ENCODE assay signal across 8 cellular contexts in genomic region chr7:139358541-139359365, GRCh38. TPM values are rescaled to one million over a fixed set of nuclear protein-coding genes. Genes with fewer than 3 reads are reported as not detected.
DNase-seq lines count a peak whose midpoint lies in the region; ATAC-seq and TF ChIP-seq lines count a peak whose summit lies in the region.

No MANE protein-coding gene starts in this region.

- H4K20me1 ChIP-seq in mammary epithelial cell (ENCODE audit: insufficient read depth, low read length) = no peaks in the 10 kb centered on the region

- H3K27ac ChIP-seq in mammary epithelial cell (ENCODE audit: insufficient read depth, low read depth, low read length) = peak overlapping the region; percentile 87

- H3K4me1 ChIP-seq in mammary epithelial cell (ENCODE audit: insufficient read depth, low read length) = peaks cover 16% of the 10 kb centered on the region

- in situ Hi-C loops in mammary epithelial cell (cut with MboI; ENCODE audit: low sequenced_read_pairs in 2 of 2) = no loop called here

- intact Hi-C loops in CD14-positive monocyte (cut with micrococcal nuclease) = loop anchor here in 1 of 2 donors (1.0 kb wide), 1 partner anchor 18 kb away; no protein-coding TSS in a partner anchor
- intact Hi-C loops in mammary epithelial cell (cut with micrococcal nuclease) = loop anchor here (1.0 kb wide), 2 partner anchors 18 to 127 kb away; partner anchors contain the start of gene UBN2
- intact Hi-C loops in left colon (cut with DNase I, micrococcal nuclease) = no loop called here

- H3K4me3 Mint-ChIP-seq in CD14-positive monocyte = peak overlapping the region; percentile 97 to 98

- CTCF ChIA-PET in mammary epithelial cell (lab: Charles Lee; ENCODE audit: low non-redundant PET) = no interaction called here

- ATAC-seq in GM19328 (IDR thresholded peaks at IDR 0.05; ENCODE audit: unreplicated experiment) (peak; percentile 6), left colon (peak; percentile 25)

- H3K27me3 ChIP-seq in mammary epithelial cell (ENCODE audit: insufficient read depth, low read length) = no peaks in the 10 kb centered on the region

- no peaks in the 10 kb centered on the region for H3K9me3 ChIP-seq in mammary epithelial cell (replicated peaks; ENCODE audit: insufficient read depth, low read length)

- peak overlapping the region; percentile 93 to 100 (median 99) for H3K4me3 ChIP-seq in mammary epithelial cell (replicated peaks in 1 of 3; ENCODE audit: insufficient read depth in 1 of 3, low read depth in 2 of 3, low read length in 3 of 3)

- H3K36me3 ChIP-seq in mammary epithelial cell (ENCODE audit: insufficient read depth, low read length) = no peaks in the 10 kb centered on the region

- TSS peak; percentile 86 for BruUV-seq in mammary epithelial cell (replicated peaks; lab: Mats Ljungman, UMichigan)

- dilution Hi-C loops in mammary epithelial cell (cut with HindIII; ENCODE audit: low sequenced_read_pairs) = no loop called here

- H3K9ac ChIP-seq in mammary epithelial cell (ENCODE audit: insufficient read depth, low read length) = peak overlapping the region; percentile 97

- H3K27ac Mint-ChIP-seq in CD14-positive monocyte = peak overlapping the region; percentile 95 to 99 (median 99)

- no peaks in the 10 kb centered on the region for H3K27me3 Mint-ChIP-seq in CD14-positive monocyte (ENCODE audit: low read depth in 3 of 3)

- 5% methylated on average over 26 of the region's 39 CpGs for WGBS in mammary epithelial cell (ENCODE audit: low coverage, missing lambda C conversion rate)

- TF ChIP-seq CTCF in CD14-positive monocyte (IDR thresholded peaks at IDR 0.05) (no peak), mammary epithelial cell (conservative IDR thresholded peaks at IDR 0.05 in 1 of 2, IDR thresholded peaks at IDR 0.05 in 1 of 2; ENCODE audit: extremely low read depth in 1 of 2, insufficient read depth in 1 of 2, low read depth in 1 of 2, low read length in 2 of 2) (no peak)

- no peaks in the 10 kb centered on the region for H3K9me3 Mint-ChIP-seq in CD14-positive monocyte

- peaks cover 43% of the 10 kb centered on the region for H3K4me1 Mint-ChIP-seq in CD14-positive monocyte

- H2AFZ ChIP-seq in mammary epithelial cell (ENCODE audit: low read depth, low read length) = peak overlapping the region; percentile 96

- DNase-seq in CD14-positive monocyte (ENCODE audit: low spot score) (no peak), HPDE6-E6E7 (ENCODE audit: extremely low spot score) (peak; percentile 8), T follicular helper cell (ENCODE audit: low read depth) (peak; percentile 53), mammary epithelial cell (peak; percentile 17), left colon (peak in 1 of 2 donors; percentile 43), DMS 273 (lab: John Stamatoyannopoulos, UW; ENCODE audit: unreplicated experiment) (no peak)
- peak; percentile 21 to 37 for DNase-seq in stimulated activated CD4-positive, alpha-beta T cell treated with anti-CD3 and anti-CD28 coated beads, Interleukin-4, amount 100 ng/mL, for 48 hours (ENCODE audit: low read depth in 2 of 2)

- H3K4me2 ChIP-seq in mammary epithelial cell (ENCODE audit: insufficient read depth, low read depth, low read length) = peak overlapping the region; percentile 91

- peaks cover 50% of the 10 kb centered on the region for H3K79me2 ChIP-seq in mammary epithelial cell (ENCODE audit: insufficient read depth, low read length)

- peaks cover 4 to 5% of the 10 kb centered on the region in 2 donors for H3K36me3 Mint-ChIP-seq in CD14-positive monocyte

RNA-seq across cellular contexts. Expression of gene LUC7L2, which starts 0.9 kb away (rescaled TPM):
- polyA plus RNA-seq in CD14-positive monocyte (10 to 100 TPM; 24.7 to 26.8 TPM), mammary epithelial cell (31.6 TPM)
- total RNA-seq in mammary epithelial cell (100 to 1,000 TPM in 1 of 2 donors, 10 to 100 TPM in 1; 44.0 to 110 TPM), left colon (10 to 100 TPM; 70.0 to 70.8 TPM)
- 32.4 TPM for polyA minus RNA-seq in mammary epithelial cell

RNA-seq across cellular contexts. Expression of gene FMC1, which starts 17.6 kb away (rescaled TPM):
- polyA plus RNA-seq in CD14-positive monocyte = 10 to 100 TPM; 39.0 to 39.4 TPM
- total RNA-seq in mammary epithelial cell = 1 to 10 TPM; 6.2 to 7.1 TPM
- 7.3 TPM for polyA plus RNA-seq in mammary epithelial cell
- not detected for polyA minus RNA-seq in mammary epithelial cell
- total RNA-seq in left colon = 10 to 100 TPM; 18.8 to 23.5 TPM

Comparison
In these comparisons a context has a peak if more than half of its experiments do, and no peak if none do; other contexts are left out.
1. DNase-seq: peak in HPDE6-E6E7 (single experiment), T follicular helper cell (single experiment), mammary epithelial cell (single experiment) and stimulated activated CD4-positive, alpha-beta T cell treated with anti-CD3 and anti-CD28 coated beads, Interleukin-4, amount 100 ng/mL, for 48 hours (2 of 2); none in CD14-positive monocyte (single experiment) and DMS 273 (single experiment).